Comparison of ENCODE assay signal across 8 cellular contexts in genomic region chr21:33976082-33976979, GRCh38.
DNase-seq lines count a peak whose midpoint lies in the region; ATAC-seq and TF ChIP-seq lines count a peak whose summit lies in the region.

No MANE protein-coding gene starts in this region.

- no peaks in the 10 kb centered on the region for H3K27me3 ChIP-seq in Caco-2 (replicated peaks; ENCODE audit: control insufficient read depth, insufficient read depth, low read length)
- H3K27me3 ChIP-seq in kidney epithelial cell (ENCODE audit: control insufficient read depth, insufficient read depth, low read length), result no peaks in the 10 kb centered on the region

- H3K9me3 Mint-ChIP-seq in Caco-2 (ENCODE audit: unreplicated experiment), result peaks cover 10% of the 10 kb centered on the region

- CTCF ChIA-PET in Caco-2 (lab: Charles Lee), result no interaction called here

- H3K4me1 Mint-ChIP-seq in Caco-2 (ENCODE audit: low read depth, unreplicated experiment), result peaks cover 55% of the 10 kb centered on the region
- peaks cover 45% of the 10 kb centered on the region for H3K4me1 Mint-ChIP-seq in T-helper 17 cell

- H3K27me3 Mint-ChIP-seq in Caco-2 (ENCODE audit: insufficient read depth, unreplicated experiment), result no peaks in the 10 kb centered on the region
- no peaks in the 10 kb centered on the region for H3K27me3 Mint-ChIP-seq in T-helper 17 cell

- peaks cover 58% of the 10 kb centered on the region for H3K4me1 ChIP-seq in Caco-2

- POLR2A ChIA-PET in Caco-2 (lab: Charles Lee), result no interaction called here

- TF ChIP-seq CTCF in Caco-2 (IDR thresholded peaks at IDR 0.05; ENCODE audit: insufficient read depth in 1 of 2, low read depth in 1 of 2, low read length in 1 of 2, severe bottlenecking in 1 of 2, unreplicated experiment in 1 of 2) (no peak), astrocyte of the spinal cord (IDR thresholded peaks at IDR 0.05; ENCODE audit: low read depth, low read length) (no peak), kidney epithelial cell (IDR thresholded peaks at IDR 0.05; ENCODE audit: insufficient read depth, low read length, poor library complexity, severe bottlenecking) (no peak)

- in situ Hi-C loops in astrocyte of the spinal cord (cut with HindIII; ENCODE audit: low sequenced_read_pairs), result no loop called here

- DNase-seq in Caco-2, result peak in 1 of 2 experiments; percentile 73
- peak in 2 of 3 donors; percentile 24 to 32 for DNase-seq in T-helper 17 cell
- peak; percentile 93 for DNase-seq in astrocyte of the spinal cord (ENCODE audit: low read depth, low spot score)
- peak; percentile 92 for DNase-seq in kidney epithelial cell (ENCODE audit: low read depth)
- DNase-seq in stimulated activated CD8-positive, alpha-beta memory T cell treated with anti-CD3 and anti-CD28 coated beads, Interleukin-12 subunit alpha, Interleukin-12 subunit beta, amount 100 ng/mL, for 4 hours (ENCODE audit: low read depth), result peak; percentile 30
- no peak for DNase-seq in putamen (ENCODE audit: low spot score)

- H3K4me3 Mint-ChIP-seq in Caco-2 (ENCODE audit: unreplicated experiment), result peak overlapping the region; percentile 63
- peak overlapping the region; percentile 86 for H3K4me3 Mint-ChIP-seq in T-helper 17 cell

- peak; percentile 41 for ATAC-seq in GM21367 (IDR thresholded peaks at IDR 0.05; ENCODE audit: unreplicated experiment)
- peak; percentile 16 for ATAC-seq in HG03575 (IDR thresholded peaks at IDR 0.05; ENCODE audit: extremely low read depth, insufficient number of reproducible peaks, low FRiP score, unreplicated experiment)
- peak; percentile 79 for ATAC-seq in T-helper 17 cell

- H3K36me3 Mint-ChIP-seq in Caco-2 (ENCODE audit: insufficient read depth, unreplicated experiment) (no peaks in the 10 kb centered on the region), T-helper 17 cell (ENCODE audit: low read depth) (peaks cover 4% of the 10 kb centered on the region)

- intact Hi-C loops in Caco-2 (cut with micrococcal nuclease; ENCODE audit: unreplicated experiment), result no loop called here

- peak overlapping the region; percentile 83 for H3K27ac Mint-ChIP-seq in Caco-2 (ENCODE audit: unreplicated experiment)
- H3K27ac Mint-ChIP-seq in T-helper 17 cell, result peak overlapping the region; percentile 92

- H3K4me3 ChIP-seq in Caco-2 (ENCODE audit: low read depth, low read length) (no peak overlapping the region), astrocyte of the spinal cord (ENCODE audit: low read depth, low read length) (no peak overlapping the region), kidney epithelial cell (ENCODE audit: low read depth, low read length) (no peak overlapping the region)

- H3K9me3 ChIP-seq in Caco-2 (no peaks in the 10 kb centered on the region), T-helper 17 cell (ENCODE audit: control insufficient read depth, low read length, poor library complexity, severe bottlenecking) (no peaks in the 10 kb centered on the region)

- H3K36me3 ChIP-seq in Caco-2 (ENCODE audit: control insufficient read depth, insufficient read depth, low read length) (no peaks in the 10 kb centered on the region), kidney epithelial cell (ENCODE audit: control insufficient read depth, insufficient read depth, low read length) (no peaks in the 10 kb centered on the region)

- no TSS peak for BruUV-seq in Caco-2 (replicated peaks; lab: Mats Ljungman, UMichigan)

Comparison
In these comparisons a context has a peak if more than half of its experiments do, and no peak if none do; other contexts are left out.
1. ATAC-seq: peak in every context shown above with its lines; median percentile 79 in T-helper 17 cell; 41 in GM21367; 16 in HG03575.